In genomic region chr7:139077706-139078105, GRCh38 we compare ENCODE assay signal across 1 cellular context. TPM values are rescaled to one million over a fixed set of nuclear protein-coding genes. Genes with fewer than 3 reads are reported as not detected.
"Had no signal": no experiment of that assay in that cellular context is flagged by ENCODE, and none has a peak within 500 bp of the region (broad histone marks: within the 10 kb centered on the region; RNA-seq: fewer than 3 reads in every experiment).

No MANE protein-coding gene starts in this region.

RNA-seq across cellular contexts. Expression of gene ZC3HAV1L, which starts 41.9 kb away (rescaled TPM):
- total RNA-seq: osteocyte had no signal
